ENCODE assay signal across 11 cellular contexts in genomic region chr3:146968204-146968651, GRCh38.
DNase-seq lines count a peak whose midpoint lies in the region; FAIRE-seq and TF ChIP-seq lines count a peak whose summit lies in the region.
"Had no signal": no experiment of that assay in that cellular context is flagged by ENCODE, and none has a peak within 500 bp of the region (broad histone marks: within the 10 kb centered on the region; RNA-seq: fewer than 3 reads in every experiment).

No MANE protein-coding gene starts in this region.

- H3K9me1 ChIP-seq in endothelial cell of umbilical vein (replicated peaks; ENCODE audit: control insufficient read depth, extremely low read depth, insufficient read depth, low read length): no peaks in the 10 kb centered on the region

- H3K27ac Mint-ChIP-seq in osteocyte (ENCODE audit: unreplicated experiment): peak overlapping the region; percentile 61
- no peak overlapping the region for H3K27ac Mint-ChIP-seq in activated naive CD8-positive, alpha-beta T cell treated with anti-CD3 and anti-CD28 coated beads for 36 hours

- BruUV-seq in endothelial cell of umbilical vein (replicated peaks; lab: Mats Ljungman, UMichigan) (no TSS peak), OCI-LY7 (replicated peaks; lab: Mats Ljungman, UMichigan) (no TSS peak)

- H3K9ac ChIP-seq in endothelial cell of umbilical vein (replicated peaks; ENCODE audit: extremely low read depth, insufficient read depth, low read length): no peak overlapping the region

- peaks cover 12% of the 10 kb centered on the region for H3K4me1 ChIP-seq in endothelial cell of umbilical vein (ENCODE audit: control insufficient read depth, extremely low read depth, insufficient read depth, low read length)
- H3K4me1 ChIP-seq in OCI-LY7 (ENCODE audit: insufficient read depth, low read length, poor library complexity, severe bottlenecking): no peaks in the 10 kb centered on the region
- no peaks in the 10 kb centered on the region for H3K4me1 ChIP-seq in tibial artery

- H3K9me3 ChIP-seq in endothelial cell of umbilical vein (replicated peaks; ENCODE audit: control insufficient read depth, insufficient read depth, low read length) (no peaks in the 10 kb centered on the region), OCI-LY7 (ENCODE audit: low read length) (no peaks in the 10 kb centered on the region), tibial artery (no peaks in the 10 kb centered on the region)
- H3K9me3 ChIP-seq: thoracic aorta had no signal

- no peak overlapping the region for H3K4me3 Mint-ChIP-seq in osteocyte (ENCODE audit: unreplicated experiment)
- H3K4me3 Mint-ChIP-seq in activated naive CD8-positive, alpha-beta T cell treated with anti-CD3 and anti-CD28 coated beads for 36 hours: no peak overlapping the region

- no peak for TF ChIP-seq CTCF in endothelial cell of umbilical vein (IDR thresholded peaks at IDR 0.05; ENCODE audit: extremely low read depth in 1 of 2, insufficient read depth in 1 of 2, low read depth in 1 of 2, low read length in 2 of 2)
- no peak for TF ChIP-seq CTCF in osteocyte (IDR thresholded peaks at IDR 0.05)
- no peak for TF ChIP-seq CTCF in OCI-LY7 (conservative IDR thresholded peaks at IDR 0.05; ENCODE audit: low read length)
- TF ChIP-seq CTCF in tibial artery (IDR thresholded peaks at IDR 0.05): no peak

- H3K9me3 Mint-ChIP-seq in osteocyte (ENCODE audit: unreplicated experiment): peaks cover 12% of the 10 kb centered on the region
- peaks cover 1% of the 10 kb centered on the region for H3K9me3 Mint-ChIP-seq in activated naive CD8-positive, alpha-beta T cell treated with anti-CD3 and anti-CD28 coated beads for 36 hours

- H3K27ac ChIP-seq in endothelial cell of umbilical vein (ENCODE audit: insufficient read depth, low read depth, low read length) (no peak overlapping the region), OCI-LY7 (ENCODE audit: low read depth, low read length, poor library complexity, severe bottlenecking) (no peak overlapping the region), tibial artery (no peak overlapping the region)
- H3K27ac ChIP-seq: thoracic aorta had no signal

- H4K20me1 ChIP-seq in endothelial cell of umbilical vein (replicated peaks; ENCODE audit: control insufficient read depth, extremely low read depth, insufficient read depth, low read length): no peaks in the 10 kb centered on the region
- H4K20me1 ChIP-seq in OCI-LY7 (ENCODE audit: insufficient read depth, low read length): no peaks in the 10 kb centered on the region

- POLR2A ChIA-PET in endothelial cell of umbilical vein (lab: Charles Lee) (no interaction called here), OCI-LY7 (lab: Charles Lee) (interaction anchor here (1.2 kb wide), 1 partner anchor 10 kb away, joined by 4 read pairs; no protein-coding TSS in a partner anchor)

- H3K4me3 ChIP-seq in endothelial cell of umbilical vein (replicated peaks in 1 of 3; ENCODE audit: insufficient read depth in 1 of 3, low read depth in 1 of 3, low read length in 3 of 3) (no peak overlapping the region), OCI-LY7 (ENCODE audit: low read depth, low read length, poor library complexity, severe bottlenecking) (no peak overlapping the region), tibial artery (no peak overlapping the region)
- H3K4me3 ChIP-seq: thoracic aorta had no signal

- dilution Hi-C loops in endothelial cell of umbilical vein (cut with MboI; ENCODE audit: extremely low pct_ligation_motif_present, low sequenced_read_pairs): no loop called here

- H2AFZ ChIP-seq in endothelial cell of umbilical vein (ENCODE audit: low read depth, low read length) (no peak overlapping the region), OCI-LY7 (ENCODE audit: low read length) (no peak overlapping the region)

- TF ChIP-seq POLR2A in endothelial cell of umbilical vein (IDR thresholded peaks at IDR 0.05; ENCODE audit: low read depth, low read length): no peak

- no peaks in the 10 kb centered on the region for H3K36me3 ChIP-seq in endothelial cell of umbilical vein (ENCODE audit: control insufficient read depth in 2 of 2, extremely low read depth in 1 of 2, insufficient read depth in 2 of 2, low read length in 2 of 2)
- H3K36me3 ChIP-seq in OCI-LY7 (ENCODE audit: insufficient read depth, low read length): no peaks in the 10 kb centered on the region
- no peaks in the 10 kb centered on the region for H3K36me3 ChIP-seq in tibial artery
- H3K36me3 ChIP-seq: thoracic aorta had no signal

- H3K79me2 ChIP-seq in endothelial cell of umbilical vein (ENCODE audit: control insufficient read depth, insufficient read depth, low read length) (no peaks in the 10 kb centered on the region), OCI-LY7 (ENCODE audit: insufficient read depth, low read depth, low read length) (no peaks in the 10 kb centered on the region)

- H3K9me2 ChIP-seq in OCI-LY7 (ENCODE audit: insufficient read depth, low read length): no peaks in the 10 kb centered on the region

- H3K27me3 ChIP-seq in endothelial cell of umbilical vein (ENCODE audit: control insufficient read depth in 2 of 2, insufficient read depth in 2 of 2, low read length in 2 of 2) (no peaks in the 10 kb centered on the region), tibial artery (no peaks in the 10 kb centered on the region)

- intact Hi-C loops in endothelial cell of umbilical vein (cut with micrococcal nuclease) (loop anchor here (5.0 kb wide), 1 partner anchor 221 kb away; no protein-coding TSS in a partner anchor), OCI-LY7 (cut with micrococcal nuclease; ENCODE audit: unreplicated experiment) (no loop called here), tibial artery (cut with DNase I; ENCODE audit: low total_unique reads) (no loop called here)

- peaks cover 22% of the 10 kb centered on the region for H3K4me1 Mint-ChIP-seq in osteocyte (ENCODE audit: unreplicated experiment)
- H3K4me1 Mint-ChIP-seq in activated naive CD8-positive, alpha-beta T cell treated with anti-CD3 and anti-CD28 coated beads for 36 hours: no peaks in the 10 kb centered on the region

- DNase-seq in ELF-1 (ENCODE audit: low read depth, low spot score) (peak; percentile 7), RKO (ENCODE audit: low spot score) (peak; percentile 1), endothelial cell of umbilical vein (ENCODE audit: low read depth, low spot score) (peak; percentile 46), osteocyte (ENCODE audit: extremely low spot score, unreplicated experiment) (no peak), OCI-LY7 (ENCODE audit: low spot score) (no peak), UCSD-AML1 (lab: John Stamatoyannopoulos, UW; ENCODE audit: unreplicated experiment) (no peak), tibial artery (no peak)
- DNase-seq in activated naive CD8-positive, alpha-beta T cell treated with anti-CD3 and anti-CD28 coated beads for 36 hours: no peak
- DNase-seq: NCI-H2107; stimulated activated CD4-positive, alpha-beta T cell treated with anti-CD3 and anti-CD28 coated beads, Interleukin-4, amount 100 ng/mL, for 1 hour had no signal

- no peaks in the 10 kb centered on the region for H3K36me3 Mint-ChIP-seq in osteocyte (ENCODE audit: unreplicated experiment)
- H3K36me3 Mint-ChIP-seq in activated naive CD8-positive, alpha-beta T cell treated with anti-CD3 and anti-CD28 coated beads for 36 hours: no peaks in the 10 kb centered on the region

- FAIRE-seq in endothelial cell of umbilical vein (lab: Jason Lieb, UNC): no peak

- peak overlapping the region; percentile 8 for H3K4me2 ChIP-seq in endothelial cell of umbilical vein (ENCODE audit: insufficient read depth, low read length)
- no peak overlapping the region for H3K4me2 ChIP-seq in OCI-LY7 (ENCODE audit: low read length)

- H3K27me3 Mint-ChIP-seq in osteocyte (ENCODE audit: unreplicated experiment): no peaks in the 10 kb centered on the region
- H3K27me3 Mint-ChIP-seq in activated naive CD8-positive, alpha-beta T cell treated with anti-CD3 and anti-CD28 coated beads for 36 hours: no peaks in the 10 kb centered on the region

- CTCF ChIA-PET in endothelial cell of umbilical vein (lab: Charles Lee): interaction anchor here (1.0 kb wide), 1 partner anchor 9 kb away, joined by 3 read pairs; no protein-coding TSS in a partner anchor
- CTCF ChIA-PET in OCI-LY7 (lab: Charles Lee; ENCODE audit: unreplicated experiment): no interaction called here

TF ChIP-seq in endothelial cell of umbilical vein, 7 proteins besides CTCF, POLR2A, EP300 and RAD21:
- TF ChIP-seq POLR2AphosphoS5 (IDR thresholded peaks at IDR 0.05; ENCODE audit: insufficient read depth, low read depth, low read length) (no peak), MAX (IDR thresholded peaks at IDR 0.05; ENCODE audit: insufficient read depth, insufficient read length) (no peak), EZH2 (IDR thresholded peaks at IDR 0.05; ENCODE audit: borderline replicate concordance, low read depth, low read length, severe bottlenecking) (no peak), JUN (IDR thresholded peaks at IDR 0.05; ENCODE audit: borderline replicate concordance, insufficient read depth, insufficient read length, low read depth) (peak; percentile 31), MYC (IDR thresholded peaks at IDR 0.05; ENCODE audit: low read depth, low read length) (no peak), FOS (IDR thresholded peaks at IDR 0.05; ENCODE audit: borderline replicate concordance, insufficient read depth, low read length) (peak; percentile 69), GATA2 (IDR thresholded peaks at IDR 0.05; ENCODE audit: insufficient read depth, insufficient read length, low read depth, low read length) (no peak)

Comparison
In these comparisons a context has a peak if more than half of its experiments do, and no peak if none do; other contexts are left out.
1. DNase-seq: peak in ELF-1 (single experiment), RKO (single experiment) and endothelial cell of umbilical vein (single experiment); none in osteocyte (single experiment), OCI-LY7 (single experiment), activated naive CD8-positive, alpha-beta T cell treated with anti-CD3 and anti-CD28 coated beads for 36 hours (single experiment), UCSD-AML1 (single experiment) and tibial artery (0 of 2).